6 cellular contexts compared by ENCODE assay signal in the genomic region with DNA sequence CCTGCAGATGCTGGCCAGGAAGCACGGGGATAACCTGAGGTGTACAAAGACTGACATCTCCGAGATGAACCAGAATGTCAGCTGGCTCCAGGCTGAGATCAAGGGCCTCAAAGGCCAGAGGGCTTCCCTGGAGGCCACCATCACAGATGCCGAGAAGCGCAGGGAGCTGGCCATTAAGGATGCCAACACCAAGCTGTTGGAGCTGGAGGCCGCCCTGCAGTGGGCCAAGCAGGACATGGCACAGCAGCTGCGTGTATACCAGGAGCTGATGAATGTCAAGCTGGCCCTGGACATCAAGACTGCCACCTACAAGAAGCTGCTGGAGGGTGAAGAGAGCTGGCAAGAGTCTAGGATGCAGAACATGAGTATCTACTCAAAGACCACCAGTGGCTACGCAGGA.
"Had no signal": no experiment of that assay in that cellular context is flagged by ENCODE, and none has a peak within 500 bp of the region (broad histone marks: within the 10 kb centered on the region; RNA-seq: fewer than 3 reads in every experiment).

No MANE protein-coding gene starts in this region.

- DNase-seq: IMR-90, KBM-7, KG1 had no signal

- FAIRE-seq: HepG2, HTR-8/SVneo, K562 had no signal
